ENCODE assay signal across 1 cellular context in genomic region chr6:166599158-166599557, GRCh38.
A peak's percentile ranks its signal among the peaks of the same experiment; 100 is the strongest.
TF ChIP-seq lines count a peak whose summit lies in the region.

No MANE protein-coding gene starts in this region.

TF ChIP-seq in endothelial cell of umbilical vein, 7 proteins besides CTCF, POLR2A, EP300 and RAD21:
- no peak for TF ChIP-seq MYC (IDR thresholded peaks at IDR 0.05; ENCODE audit: low read depth, low read length)
- no peak for TF ChIP-seq POLR2AphosphoS5 (IDR thresholded peaks at IDR 0.05; ENCODE audit: insufficient read depth, low read depth, low read length)
- no peak for TF ChIP-seq MAX (IDR thresholded peaks at IDR 0.05; ENCODE audit: insufficient read depth, insufficient read length)
- peak; percentile 2 for TF ChIP-seq JUN (IDR thresholded peaks at IDR 0.05; ENCODE audit: borderline replicate concordance, insufficient read depth, insufficient read length, low read depth)
